In the genomic region with DNA sequence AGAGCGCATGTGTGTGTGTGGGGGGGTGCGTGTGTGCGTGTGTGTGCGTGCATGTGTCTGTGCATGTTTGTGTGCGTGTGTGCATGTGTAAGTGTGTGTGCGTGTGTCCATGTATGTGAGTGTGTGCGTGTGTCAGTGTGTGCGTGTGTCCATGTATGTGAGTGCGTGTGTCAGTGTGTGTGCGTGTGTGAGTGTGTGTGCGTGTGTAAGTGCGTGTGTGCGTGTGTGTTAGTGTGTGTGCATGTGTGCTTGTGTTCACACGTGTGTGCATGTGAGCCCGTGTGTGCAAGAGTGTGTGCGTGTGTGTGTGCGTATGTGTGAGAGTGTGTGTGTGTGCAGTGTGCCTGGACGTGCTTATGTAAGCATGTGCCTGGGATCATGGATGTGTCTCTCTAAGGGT, we compare ENCODE assay signal across 3 cellular contexts.
A peak's percentile ranks its signal among the peaks of the same experiment; 100 is the strongest.
TF ChIP-seq lines count a peak whose summit lies in the region.

No MANE protein-coding gene starts in this region.

TF ChIP-seq in GM12891, 5 proteins besides CTCF, POLR2A, EP300 and RAD21:
- TF ChIP-seq POU2F2 (IDR thresholded peaks at IDR 0.05; ENCODE audit: low read depth, low read length) (0 out of 2 replicates have a peak, but pooled peaks have one; percentile 19), POLR2AphosphoS5 (IDR thresholded peaks at IDR 0.05; ENCODE audit: low read depth, low read length) (no peak)

TF ChIP-seq in IMR-90, 13 proteins besides CTCF, POLR2A, EP300 and RAD21:
- TF ChIP-seq NFE2L2 (IDR thresholded peaks at IDR 0.05; ENCODE audit: low read depth, low read length) (no peak), MAZ (IDR thresholded peaks at IDR 0.05; ENCODE audit: borderline replicate concordance, low read depth, low read length) (no peak), RFX5 (IDR thresholded peaks at IDR 0.05; ENCODE audit: low read depth, low read length) (no peak), MXI1 (IDR thresholded peaks at IDR 0.05; ENCODE audit: borderline replicate concordance, low read depth, low read length) (no peak), CHD1 (IDR thresholded peaks at IDR 0.05; ENCODE audit: low read depth, low read length) (no peak), BHLHE40 (IDR thresholded peaks at IDR 0.05; ENCODE audit: low read depth, low read length) (no peak)
- TF ChIP-seq, protein P1, sequence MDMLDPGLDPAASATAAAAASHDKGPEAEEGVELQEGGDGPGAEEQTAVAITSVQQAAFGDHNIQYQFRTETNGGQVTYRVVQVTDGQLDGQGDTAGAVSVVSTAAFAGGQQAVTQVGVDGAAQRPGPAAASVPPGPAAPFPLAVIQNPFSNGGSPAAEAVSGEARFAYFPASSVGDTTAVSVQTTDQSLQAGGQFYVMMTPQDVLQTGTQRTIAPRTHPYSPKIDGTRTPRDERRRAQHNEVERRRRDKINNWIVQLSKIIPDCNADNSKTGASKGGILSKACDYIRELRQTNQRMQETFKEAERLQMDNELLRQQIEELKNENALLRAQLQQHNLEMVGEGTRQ (IDR thresholded peaks at IDR 0.05; ENCODE audit: low read depth, low read length) = no peak

TF ChIP-seq in H1, 55 proteins besides CTCF, POLR2A, EP300 and RAD21:
- TF ChIP-seq ZNF274 (IDR thresholded peaks at IDR 0.05; ENCODE audit: borderline replicate concordance, extremely low read depth, low read length) (no peak), CBX5 (IDR thresholded peaks at IDR 0.05; ENCODE audit: low read depth, low read length) (no peak), CTBP2 (IDR thresholded peaks at IDR 0.05; ENCODE audit: borderline replicate concordance, insufficient read depth, insufficient read length, low read length) (no peak), BCL11A (IDR thresholded peaks at IDR 0.05; ENCODE audit: low read depth in 2 of 2, low read length in 2 of 2) (no peak), SIX5 (IDR thresholded peaks at IDR 0.05; ENCODE audit: low read depth, low read length) (no peak), E2F6 (IDR thresholded peaks at IDR 0.05) (no peak), JUN (IDR thresholded peaks at IDR 0.05; ENCODE audit: low read depth, low read length) (no peak), ASH2L (IDR thresholded peaks at IDR 0.05; ENCODE audit: low read length) (no peak), RNF2 (IDR thresholded peaks at IDR 0.05; ENCODE audit: borderline replicate concordance, low read depth, low read length, missing control alignments, poor library complexity, severe bottlenecking) (no peak), SP2 (IDR thresholded peaks at IDR 0.05; ENCODE audit: low read length) (no peak), SAP30 (IDR thresholded peaks at IDR 0.05; ENCODE audit: insufficient read depth, insufficient replicate concordance, low read length) (no peak)
- TF ChIP-seq, protein P2, sequence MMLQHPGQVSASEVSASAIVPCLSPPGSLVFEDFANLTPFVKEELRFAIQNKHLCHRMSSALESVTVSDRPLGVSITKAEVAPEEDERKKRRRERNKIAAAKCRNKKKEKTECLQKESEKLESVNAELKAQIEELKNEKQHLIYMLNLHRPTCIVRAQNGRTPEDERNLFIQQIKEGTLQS (IDR thresholded peaks at IDR 0.05; ENCODE audit: insufficient read depth, low read depth, low read length) = no peak
